In genomic region chr17:39980402-39981206, GRCh38 we compare ENCODE assay signal across 8 cellular contexts. TPM values are rescaled to one million over a fixed set of nuclear protein-coding genes. Genes with fewer than 3 reads are reported as not detected.
DNase-seq lines count a peak whose midpoint lies in the region; ATAC-seq and TF ChIP-seq lines count a peak whose summit lies in the region.

TSS of gene PSMD3 (plus strand) at chr17:39980807. CDS start at chr17:39980971, 164 bp downstream.

- DNase-seq in NCI-H2081 (lab: John Stamatoyannopoulos, UW) (peak; percentile 99 to 100), T1000 (lab: John Stamatoyannopoulos, UW) (peak; percentile 99), astrocyte of the hippocampus (ENCODE audit: low read depth, low spot score) (peak; percentile 100), hepatic stellate cell (ENCODE audit: low spot score) (peak; percentile 96), renal cortical epithelial cell (ENCODE audit: low read depth) (peak; percentile 99)

- TF ChIP-seq CTCF in 22Rv1 (IDR thresholded peaks at IDR 0.05), result peak; percentile 73

- H3K27ac ChIP-seq in 22Rv1, result peak within 1 kb of the TSS; percentile 78

- ATAC-seq in GM18511 (IDR thresholded peaks at IDR 0.05; ENCODE audit: unreplicated experiment), result peak; percentile 93
- ATAC-seq in HG03039 (IDR thresholded peaks at IDR 0.05; ENCODE audit: unreplicated experiment), result peak; percentile 88

RNA-seq across cellular contexts. Expression of gene PSMD3, which starts in this region (rescaled TPM):
- total RNA-seq in renal cortical epithelial cell, result 89.6 and 121 TPM in 2 replicates

Comparison
In these comparisons a context has a peak if more than half of its experiments do, and no peak if none do; other contexts are left out.
1. Peak in every context shown above with its lines: DNase-seq, ATAC-seq and H3K27ac ChIP-seq.